23 cellular contexts compared by ENCODE assay signal in the genomic region with DNA sequence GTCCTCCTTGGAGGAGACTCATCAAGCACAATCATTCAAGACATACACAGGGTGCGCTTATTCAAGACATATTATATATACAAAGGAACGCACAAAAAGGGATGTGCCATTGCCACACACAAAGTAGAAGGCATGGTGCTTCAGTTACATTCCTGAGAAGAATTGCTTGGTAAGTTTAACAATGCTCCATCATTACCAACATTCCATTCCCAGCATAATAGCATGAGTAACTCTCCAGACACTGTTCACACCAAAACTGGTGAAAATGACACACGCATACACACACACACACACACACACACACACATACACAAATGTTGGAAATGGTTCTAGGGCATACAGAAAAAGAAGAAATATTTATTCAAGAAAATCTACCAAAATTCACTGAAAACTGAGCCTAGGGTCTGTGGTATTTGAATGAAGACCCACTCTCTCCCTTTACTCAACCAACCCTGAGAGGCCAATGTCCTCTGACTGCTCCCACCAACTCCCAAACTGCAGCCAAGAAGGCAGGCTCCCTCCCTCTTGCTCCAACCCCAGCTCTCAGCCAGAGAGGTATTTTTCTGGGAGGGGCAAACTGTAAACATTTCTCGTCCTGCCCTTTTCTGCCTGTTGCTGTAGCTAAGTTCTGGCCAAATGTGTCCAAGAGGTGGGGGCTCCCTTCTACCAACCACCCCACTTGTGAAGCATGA. TPM values are rescaled to one million over a fixed set of nuclear protein-coding genes. Genes with fewer than 3 reads are reported as not detected.
A peak's percentile ranks its signal among the peaks of the same experiment; 100 is the strongest.
DNase-seq lines count a peak whose midpoint lies in the region; ATAC-seq, FAIRE-seq and TF ChIP-seq lines count a peak whose summit lies in the region.
"Had no signal": no experiment of that assay in that cellular context is flagged by ENCODE, and none has a peak within 500 bp of the region (broad histone marks: within the 10 kb centered on the region; RNA-seq: fewer than 3 reads in every experiment).

No MANE protein-coding gene starts in this region.

- H3K27ac ChIP-seq in foreskin keratinocyte = no peak overlapping the region
- H3K27ac ChIP-seq: C4-2B, HL-60, Peyer's patch had no signal

- no peak for TF ChIP-seq CTCF in foreskin keratinocyte (conservative IDR thresholded peaks at IDR 0.05)

- FAIRE-seq in HTR-8/SVneo (lab: Jason Lieb, UNC) = peak; percentile 68
- FAIRE-seq: D721Med had no signal

- H3K27me3 ChIP-seq in foreskin keratinocyte = peaks cover 4% of the 10 kb centered on the region
- H3K27me3 ChIP-seq: Peyer's patch had no signal

- no peak for DNase-seq in HTR-8/SVneo (ENCODE audit: insufficient read length, low spot score)
- peak; percentile 1 for DNase-seq in amniotic epithelial cell (ENCODE audit: low read depth)
- DNase-seq in foreskin keratinocyte = peak; percentile 8 to 45
- no peak for DNase-seq in DMS 273 treated with DMSO at 0.1 percent for 48 hours (lab: John Stamatoyannopoulos, UW)
- DNase-seq in NCI-H1694 treated with DMSO at 0.1 percent for 48 hours (lab: John Stamatoyannopoulos, UW) = no peak
- no peak for DNase-seq in SKM-1 (lab: John Stamatoyannopoulos, UW; ENCODE audit: unreplicated experiment)
- DNase-seq in NAMALWA (ENCODE audit: low spot score) = no peak
- DNase-seq: DMS79 treated with DMSO at 0.1 percent for 48 hours, H9, Karpas-422, NCI-H1105, NCI-H2081 treated with DMSO at 0.1 percent for 48 hours, NCI-H446 treated with DMSO at 0.1 percent for 48 hours, NCI-H69, Peyer's patch had no signal

- H3K4me1 ChIP-seq in foreskin keratinocyte = no peaks in the 10 kb centered on the region
- H3K4me1 ChIP-seq: Peyer's patch had no signal

- no peak for ATAC-seq in foreskin keratinocyte
- ATAC-seq: Right ventricle myocardium inferior had no signal

RNA-seq across cellular contexts. Expression of gene UGT3A1, which starts 19.9 kb away (rescaled TPM):
- not detected in 2 replicates for total RNA-seq in foreskin keratinocyte
- polyA plus RNA-seq in foreskin keratinocyte = not detected in 2 replicates
- total RNA-seq: G401, HT1080, Right ventricle myocardium inferior had no signal
- polyA plus RNA-seq: IgD-negative memory B cell had no signal

RNA-seq across cellular contexts. Expression of gene CAPSL, which starts 32.9 kb away (rescaled TPM):
- total RNA-seq in foreskin keratinocyte = not detected in 2 replicates
- not detected in 2 replicates for polyA plus RNA-seq in foreskin keratinocyte
- total RNA-seq: A673, G401, H9, Peyer's patch, Right ventricle myocardium inferior had no signal
- polyA plus RNA-seq: IgD-negative memory B cell had no signal

Comparison
In these comparisons a context has a peak if more than half of its experiments do, and no peak if none do; other contexts are left out.
1. DNase-seq: peak in amniotic epithelial cell (single experiment) and foreskin keratinocyte (2 of 2); none in HTR-8/SVneo (single experiment), DMS 273 treated with DMSO at 0.1 percent for 48 hours (single experiment), NCI-H1694 treated with DMSO at 0.1 percent for 48 hours (single experiment), SKM-1 (single experiment) and NAMALWA (single experiment).